16 cellular contexts compared by ENCODE assay signal in the genomic region with DNA sequence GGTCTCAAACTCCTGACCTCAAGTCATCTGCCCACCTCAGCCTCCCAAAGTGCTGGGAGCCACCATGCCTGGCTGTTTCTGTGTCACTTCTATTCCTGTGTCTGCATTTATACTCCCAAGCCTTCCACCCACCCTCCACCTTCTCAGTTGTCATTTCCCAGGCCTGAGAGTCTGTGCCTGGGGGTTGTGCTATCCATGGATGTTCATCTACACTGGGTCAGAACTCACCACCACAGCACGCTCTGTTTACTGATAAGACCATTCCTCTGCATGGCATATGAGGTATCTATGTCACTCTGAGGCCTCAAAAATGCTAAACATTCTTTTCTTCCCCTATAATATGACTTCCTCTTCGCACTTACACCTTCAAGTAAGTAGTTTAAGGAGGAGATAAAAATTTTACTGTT.
"Had no signal": no experiment of that assay in that cellular context is flagged by ENCODE, and none has a peak within 500 bp of the region (broad histone marks: within the 10 kb centered on the region; RNA-seq: fewer than 3 reads in every experiment).

No MANE protein-coding gene starts in this region.

- H3K4me1 ChIP-seq: pancreas had no signal

- H3K27ac ChIP-seq: esophagus muscularis mucosa, gastroesophageal sphincter, left ventricle myocardium inferior, lower lobe of right lung, pancreas, tibial nerve, upper lobe of right lung, vagina had no signal

- H3K4me2 ChIP-seq: smooth muscle cell had no signal

- H3K9me3 ChIP-seq: esophagus muscularis mucosa, gastroesophageal sphincter, left ventricle myocardium inferior, lower lobe of right lung, pancreas, tibial nerve, upper lobe of right lung, vagina had no signal

- H3K4me3 ChIP-seq: esophagus muscularis mucosa, gastroesophageal sphincter, left ventricle myocardium inferior, lower lobe of right lung, pancreas, smooth muscle cell, tibial nerve, upper lobe of right lung, vagina had no signal

- H3K27me3 ChIP-seq: esophagus muscularis mucosa, gastroesophageal sphincter, pancreas, tibial nerve, upper lobe of right lung, vagina had no signal

- DNase-seq: effector memory CD4-positive, alpha-beta T cell; foreskin fibroblast; immature natural killer cell; left ventricle myocardium inferior; lower lobe of right lung; natural killer cell; nucleus accumbens; pancreas; right cardiac atrium; stimulated activated CD4-positive, alpha-beta T cell treated with anti-CD3 and anti-CD28 coated beads, Interleukin-4, amount 100 ng/mL, for 1 hour; upper lobe of right lung had no signal

- H3K36me3 ChIP-seq: left ventricle myocardium inferior, lower lobe of right lung, pancreas, upper lobe of right lung, vagina had no signal
